ENCODE assay signal across 7 cellular contexts in the genomic region with DNA sequence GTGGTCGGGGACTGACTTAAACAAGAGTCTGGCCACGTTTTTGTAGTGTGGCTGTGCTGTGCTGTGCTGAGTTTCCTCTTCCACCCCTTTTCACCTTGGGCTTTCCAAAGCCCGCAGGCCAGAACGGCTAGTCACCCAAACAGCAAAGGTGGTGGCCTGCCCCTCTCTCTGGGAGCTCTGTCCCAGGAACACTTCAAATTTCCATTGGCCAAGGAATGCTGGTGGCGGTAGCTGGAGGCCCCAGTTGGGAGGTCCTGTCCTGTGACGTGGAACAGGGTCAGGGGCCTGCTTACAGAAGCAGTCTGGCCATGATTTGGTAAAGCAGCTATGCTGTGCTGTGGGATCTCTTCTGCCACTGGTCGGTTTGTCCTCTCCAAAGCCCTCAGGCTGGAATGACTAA.
DNase-seq lines count a peak whose midpoint lies in the region; ATAC-seq and TF ChIP-seq lines count a peak whose summit lies in the region.
"Not testable (repeated sequence)": the region's sequence is repeated elsewhere in the genome, so short reads cannot be mapped to it uniquely, and the experiment has no call there.

No MANE protein-coding gene starts in this region.

- H3K36me3 Mint-ChIP-seq in activated CD8-positive, alpha-beta T cell treated with anti-CD3 and anti-CD28 coated beads, Interleukin-2, amount 10 ng/mL, durations not matched to agents 7 days and 5 days (ENCODE audit: low read depth); nephron progenitor cell (ENCODE audit: low read depth): not testable (repeated sequence)

- H3K9ac ChIP-seq in mammary epithelial cell (ENCODE audit: insufficient read depth, low read length) = not testable (repeated sequence)

- POLR2A ChIA-PET in activated CD8-positive, alpha-beta T cell treated with anti-CD3 and anti-CD28 coated beads, Interleukin-2, amount 10 ng/mL, durations not matched to agents 7 days and 5 days (lab: Charles Lee) = not testable (repeated sequence)

- peaks cover 11% of the 10 kb centered on the region for H3K9me3 ChIP-seq in mammary epithelial cell (replicated peaks; ENCODE audit: insufficient read depth, low read length)
- H3K9me3 ChIP-seq in spleen = peaks cover 0 to 14% (median 4%) of the 10 kb centered on the region in 8 donors

- TF ChIP-seq POLR2A in spleen (IDR thresholded peaks at IDR 0.05) = not testable (repeated sequence)

- H3K36me3 ChIP-seq in mammary epithelial cell (ENCODE audit: insufficient read depth, low read length); spleen: not testable (repeated sequence)

- not testable (repeated sequence) for H3K27ac Mint-ChIP-seq in activated CD8-positive, alpha-beta T cell treated with anti-CD3 and anti-CD28 coated beads, Interleukin-2, amount 10 ng/mL, durations not matched to agents 7 days and 5 days; nephron progenitor cell

- intact Hi-C loops in mammary epithelial cell (cut with micrococcal nuclease); spleen (cut with DNase I; ENCODE audit: low total_unique reads): not testable (repeated sequence)

- H2AFZ ChIP-seq in mammary epithelial cell (ENCODE audit: low read depth, low read length) = not testable (repeated sequence)

- in situ Hi-C loops in mammary epithelial cell (cut with MboI; ENCODE audit: low sequenced_read_pairs in 2 of 2) = not testable (repeated sequence)

- dilution Hi-C loops in mammary epithelial cell (cut with HindIII; ENCODE audit: low sequenced_read_pairs) = not testable (repeated sequence)

- not testable (repeated sequence) for H3K4me1 Mint-ChIP-seq in activated CD8-positive, alpha-beta T cell treated with anti-CD3 and anti-CD28 coated beads, Interleukin-2, amount 10 ng/mL, durations not matched to agents 7 days and 5 days (ENCODE audit: low read depth); nephron progenitor cell

- not testable (repeated sequence) for H3K27me3 ChIP-seq in mammary epithelial cell (ENCODE audit: insufficient read depth, low read length); spleen (replicated peaks in 1 of 7)

- not testable (repeated sequence) for H3K79me2 ChIP-seq in mammary epithelial cell (ENCODE audit: insufficient read depth, low read length)

- H3K9me3 Mint-ChIP-seq in activated CD8-positive, alpha-beta T cell treated with anti-CD3 and anti-CD28 coated beads, Interleukin-2, amount 10 ng/mL, durations not matched to agents 7 days and 5 days (ENCODE audit: insufficient read depth) = peaks cover 15% of the 10 kb centered on the region
- peaks cover 96% of the 10 kb centered on the region for H3K9me3 Mint-ChIP-seq in nephron progenitor cell

- not testable (repeated sequence) for H4K20me1 ChIP-seq in mammary epithelial cell (ENCODE audit: insufficient read depth, low read length)

- not testable (repeated sequence) for H3K4me3 ChIP-seq in mammary epithelial cell (replicated peaks in 1 of 3; ENCODE audit: insufficient read depth in 1 of 3, low read depth in 2 of 3, low read length in 3 of 3); spleen

- H3K27me3 Mint-ChIP-seq in activated CD8-positive, alpha-beta T cell treated with anti-CD3 and anti-CD28 coated beads, Interleukin-2, amount 10 ng/mL, durations not matched to agents 7 days and 5 days (ENCODE audit: low read depth); nephron progenitor cell (ENCODE audit: low read depth, poor library complexity): not testable (repeated sequence)

- H3K4me1 ChIP-seq in mammary epithelial cell (ENCODE audit: insufficient read depth, low read length); spleen: not testable (repeated sequence)

- ATAC-seq in activated CD8-positive, alpha-beta T cell treated with anti-CD3 and anti-CD28 coated beads, Interleukin-2, amount 10 ng/mL, durations not matched to agents 7 days and 5 days; left lobe of liver: not testable (repeated sequence)

- TF ChIP-seq CTCF in mammary epithelial cell (conservative IDR thresholded peaks at IDR 0.05 in 1 of 2, IDR thresholded peaks at IDR 0.05 in 1 of 2; ENCODE audit: extremely low read depth in 1 of 2, insufficient read depth in 1 of 2, low read depth in 1 of 2, low read length in 2 of 2); nephron progenitor cell (IDR thresholded peaks at IDR 0.05); spleen (IDR thresholded peaks at IDR 0.05 in 8 of 11, conservative IDR thresholded peaks at IDR 0.05 in 3 of 11): not testable (repeated sequence)

- not testable (repeated sequence) for H3K4me2 ChIP-seq in mammary epithelial cell (ENCODE audit: insufficient read depth, low read depth, low read length)

- 45% methylated on average over 5 of the region's 7 CpGs for whole genome bisulfite sequencing in mammary epithelial cell (ENCODE audit: low coverage, missing lambda C conversion rate)
- 73 to 82% (median 76%) methylated on average over 7 of the region's 7 CpGs for WGBS in spleen, 5 donors

- CTCF ChIA-PET in activated CD8-positive, alpha-beta T cell treated with anti-CD3 and anti-CD28 coated beads, Interleukin-2, amount 10 ng/mL, durations not matched to agents 7 days and 5 days (lab: Charles Lee); mammary epithelial cell (lab: Charles Lee; ENCODE audit: low non-redundant PET): not testable (repeated sequence)

- BruUV-seq in mammary epithelial cell (replicated peaks; lab: Mats Ljungman, UMichigan) = not testable (repeated sequence)

- not testable (repeated sequence) for H3K27ac ChIP-seq in mammary epithelial cell (ENCODE audit: insufficient read depth, low read depth, low read length); spleen

- H3K4me3 Mint-ChIP-seq in activated CD8-positive, alpha-beta T cell treated with anti-CD3 and anti-CD28 coated beads, Interleukin-2, amount 10 ng/mL, durations not matched to agents 7 days and 5 days; nephron progenitor cell: not testable (repeated sequence)

- peak; percentile 4 for DNase-seq in Daoy (ENCODE audit: low read depth)
- DNase-seq in NCI-H69 (lab: John Stamatoyannopoulos, UW) = peak; percentile 4
- peak; percentile 20 for DNase-seq in activated CD8-positive, alpha-beta T cell treated with anti-CD3 and anti-CD28 coated beads, Interleukin-2, amount 10 ng/mL, durations not matched to agents 7 days and 5 days
- peak; percentile 3 for DNase-seq in mammary epithelial cell
- peak; percentile 44 for DNase-seq in left lobe of liver (ENCODE audit: low spot score)
- DNase-seq in nephron progenitor cell = peak; percentile 1
- DNase-seq in spleen = peak; percentile 83

Comparison
In these comparisons a context has a peak if more than half of its experiments do, and no peak if none do; other contexts are left out.
1. DNase-seq: peak in every context shown above with its lines; median percentile 83 in spleen; 44 in left lobe of liver; 20 in activated CD8-positive, alpha-beta T cell treated with anti-CD3 and anti-CD28 coated beads, Interleukin-2, amount 10 ng/mL, durations not matched to agents 7 days and 5 days; 4 in Daoy; 4 in NCI-H69; 3 in mammary epithelial cell; 1 in nephron progenitor cell.